ENCODE assay signal across 19 cellular contexts in the genomic region with DNA sequence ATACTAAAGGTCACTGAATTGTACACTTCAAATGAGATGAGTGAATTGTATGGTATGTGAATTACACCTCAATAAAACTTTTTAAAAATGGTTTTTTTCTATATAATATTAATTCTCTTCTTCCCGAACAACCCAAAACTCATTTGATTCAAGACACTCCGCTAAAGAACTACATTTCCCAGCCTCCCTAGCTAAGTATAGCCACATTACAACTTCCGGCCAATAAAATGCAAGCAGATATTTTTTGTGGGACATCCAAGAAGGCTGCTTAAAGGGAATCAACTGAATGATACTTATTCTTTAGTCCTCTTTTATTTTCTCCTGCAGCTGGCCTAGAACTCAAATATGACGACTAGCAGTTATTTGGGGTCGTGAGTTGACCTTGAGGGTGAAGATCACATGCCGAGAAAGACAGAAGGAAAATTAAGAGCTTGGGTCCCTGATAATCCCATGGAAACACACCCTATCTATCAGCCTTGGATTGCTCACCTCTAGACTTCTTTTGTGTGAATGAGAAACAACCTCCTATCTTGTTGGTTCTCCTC.
DNase-seq lines count a peak whose midpoint lies in the region; ATAC-seq, FAIRE-seq and TF ChIP-seq lines count a peak whose summit lies in the region.
"Had no signal": no experiment of that assay in that cellular context is flagged by ENCODE, and none has a peak within 500 bp of the region (broad histone marks: within the 10 kb centered on the region; RNA-seq: fewer than 3 reads in every experiment).

No MANE protein-coding gene starts in this region.

- TF ChIP-seq CTCF in Panc1 (IDR thresholded peaks at IDR 0.05) (no peak), H1 (IDR thresholded peaks at IDR 0.05; ENCODE audit: control extremely low read depth in 1 of 3, insufficient read depth in 1 of 3, low read depth in 1 of 3, low read length in 3 of 3) (no peak)

- H2BK5ac ChIP-seq in H1 (ENCODE audit: low read depth, low read length): no peak overlapping the region

- H4K5ac ChIP-seq in H1 (ENCODE audit: insufficient read length, low read depth, low read length): no peak overlapping the region

- no peak overlapping the region for H2BK15ac ChIP-seq in H1 (ENCODE audit: low read length)

- no peak overlapping the region for H2AK5ac ChIP-seq in H1 (ENCODE audit: low read depth, low read length)

- H3K23ac ChIP-seq in H1 (ENCODE audit: insufficient read length): no peak overlapping the region

- H2BK12ac ChIP-seq in H1 (ENCODE audit: low read depth, low read length): no peak overlapping the region

- no peaks in the 10 kb centered on the region for H3K27me3 ChIP-seq in ACC112 (ENCODE audit: insufficient read depth, low read length)
- H3K27me3 ChIP-seq in Panc1 (ENCODE audit: control insufficient read depth, insufficient read depth, low read length): no peaks in the 10 kb centered on the region
- no peaks in the 10 kb centered on the region for H3K27me3 ChIP-seq in H1 (replicated peaks in 1 of 4; ENCODE audit: control insufficient read depth in 3 of 4, extremely low read depth in 1 of 4, insufficient read depth in 3 of 4, low read length in 3 of 4)
- H3K27me3 ChIP-seq in mucosa of rectum (ENCODE audit: control insufficient read depth in 2 of 2, insufficient read depth in 2 of 2, low read length in 2 of 2): no peaks in the 10 kb centered on the region
- H3K27me3 ChIP-seq: neural progenitor cell, vagina had no signal

- TF ChIP-seq EP300 in H1 (IDR thresholded peaks at IDR 0.05; ENCODE audit: borderline replicate concordance in 1 of 2, low read depth in 2 of 2, low read length in 2 of 2): no peak

- no peaks in the 10 kb centered on the region for H4K20me1 ChIP-seq in H1 (replicated peaks in 1 of 2; ENCODE audit: control insufficient read depth in 1 of 2, insufficient read depth in 2 of 2, low read length in 2 of 2)

- no peak overlapping the region for H3K4ac ChIP-seq in H1 (replicated peaks; ENCODE audit: insufficient read length, low read depth, low read length)

- no peaks in the 10 kb centered on the region for H3K79me1 ChIP-seq in H1 (ENCODE audit: low read depth, low read length)

- H3K9me3 ChIP-seq in Panc1 (ENCODE audit: control insufficient read depth, insufficient read depth, low read depth, low read length) (no peaks in the 10 kb centered on the region), H1 (ENCODE audit: insufficient read depth in 2 of 2, low read depth in 1 of 2, low read length in 1 of 2) (0 out of 4 replicates have a peak, but pooled peaks cover 0 to 2% of the 10 kb centered on the region in 2 experiments), mucosa of rectum (ENCODE audit: control insufficient read depth in 2 of 2, low read length in 2 of 2) (no peaks in the 10 kb centered on the region)
- H3K9me3 ChIP-seq: vagina had no signal

- FAIRE-seq in H1 (lab: Jason Lieb, UNC) (no peak), GM12891 (lab: Jason Lieb, UNC) (no peak)

- no peak overlapping the region for H4K8ac ChIP-seq in H1 (ENCODE audit: extremely low read depth, insufficient read depth, low read length)

- intact Hi-C loops in Panc1 (cut with micrococcal nuclease; ENCODE audit: unreplicated experiment): loop anchor here (2.0 kb wide), 1 partner anchor 345 kb away; no protein-coding TSS in a partner anchor

- H3K36me3 ChIP-seq in ACC112 (ENCODE audit: insufficient read depth, low read length) (no peaks in the 10 kb centered on the region), Panc1 (ENCODE audit: control insufficient read depth, insufficient read depth, low read length) (no peaks in the 10 kb centered on the region), H1 (ENCODE audit: control insufficient read depth in 2 of 4, insufficient read depth in 4 of 4, low read length in 3 of 4) (no peaks in the 10 kb centered on the region), mucosa of rectum (ENCODE audit: control insufficient read depth in 2 of 2, insufficient read depth in 2 of 2, low read length in 2 of 2) (no peaks in the 10 kb centered on the region)
- H3K36me3 ChIP-seq: neural progenitor cell, vagina had no signal

- WGBS in H1 (ENCODE audit: extremely low coverage in 1 of 2, insufficient coverage in 1 of 2, insufficient read length in 1 of 2, insufficient replicate concordance in 2 of 2, low coverage in 1 of 2, low lambda C conversion rate in 2 of 2, missing lambda C conversion rate in 1 of 2), 2 experiments: 88% methylated on average over 6 of the region's 6 CpGs; no CpG with 5 or more reads in 1 of the 2 experiments

- H2AFZ ChIP-seq in ACC112 (ENCODE audit: low read length, unreplicated experiment): peak overlapping the region; percentile 51
- peak overlapping the region; percentile 61; the same call in 1 of the 2 replicates for H2AFZ ChIP-seq in H1 (ENCODE audit: low read length)
- H2AFZ ChIP-seq: neural progenitor cell had no signal

- no peaks in the 10 kb centered on the region for H3K23me2 ChIP-seq in H1 (ENCODE audit: low read depth, low read length)

- H3K14ac ChIP-seq in H1 (ENCODE audit: insufficient read length): no peak overlapping the region

- H4K91ac ChIP-seq in H1 (replicated peaks; ENCODE audit: insufficient read length, low read length): no peak overlapping the region

- ATAC-seq in Panc1: peak; percentile 80
- ATAC-seq in GM19467 (IDR thresholded peaks at IDR 0.05; ENCODE audit: unreplicated experiment): no peak
- ATAC-seq: stimulated activated memory B cell treated with anti-CD40 and anti-IgM and Interleukin-4, amounts not matched to agents 10 μg/mL and 1 μg/mL and 100 μg/mL, for 72 hours had no signal

- no peak overlapping the region for H2BK20ac ChIP-seq in H1 (ENCODE audit: low read length)

- no peak for TF ChIP-seq POLR2A in H1 (IDR thresholded peaks at IDR 0.05; ENCODE audit: control extremely low read depth in 1 of 2, low read depth in 2 of 2, low read length in 2 of 2)
- no peak for TF ChIP-seq POLR2A in GM12891 (IDR thresholded peaks at IDR 0.05; ENCODE audit: low read depth, low read length)

- H3K79me2 ChIP-seq in ACC112 (ENCODE audit: control insufficient read depth, insufficient read depth, low read length, unreplicated experiment): no peaks in the 10 kb centered on the region
- H3K79me2 ChIP-seq in H1 (ENCODE audit: control insufficient read depth in 1 of 2, insufficient read depth in 2 of 2, low read length in 2 of 2): no peaks in the 10 kb centered on the region

- no peak overlapping the region for H3K4me3 ChIP-seq in ACC112 (ENCODE audit: low read depth, low read length)
- peak overlapping the region; percentile 34 to 60 for H3K4me3 ChIP-seq in Panc1 (ENCODE audit: low read depth in 2 of 2, low read length in 2 of 2)
- H3K4me3 ChIP-seq in H1 (ENCODE audit: extremely low read depth in 1 of 4, insufficient read depth in 2 of 4, low read depth in 3 of 4, low read length in 4 of 4): no peak overlapping the region
- H3K4me3 ChIP-seq in mucosa of rectum (ENCODE audit: low read length in 2 of 2): peak overlapping the region; percentile 71 to 73
- H3K4me3 ChIP-seq: coronary artery, lung, neural progenitor cell, vagina had no signal

- no TSS peak for BruUV-seq in Panc1 (replicated peaks; lab: Mats Ljungman, UMichigan)

- no peak overlapping the region for H3K18ac ChIP-seq in H1 (ENCODE audit: extremely low read depth, low read length)

- in situ Hi-C loops in Panc1 (cut with HindIII; ENCODE audit: low pct_unique_long_range_greater_than_20kb, low sequenced_read_pairs): no loop called here

- H3K27ac ChIP-seq in ACC112 (ENCODE audit: low read depth, low read length) (no peak overlapping the region), Panc1 (ENCODE audit: low read length) (no peak overlapping the region), H1 (ENCODE audit: low read depth, low read length) (no peak overlapping the region), mucosa of rectum (ENCODE audit: low read depth in 2 of 2, low read length in 2 of 2) (peak overlapping the region; percentile 71 to 74)
- H3K27ac ChIP-seq: coronary artery, HL-60, neural progenitor cell, vagina had no signal

- H3K9ac ChIP-seq in H1 (replicated peaks in 1 of 4; ENCODE audit: extremely low read depth in 1 of 4, low read depth in 3 of 4, low read length in 3 of 4) (no peak overlapping the region), mucosa of rectum (ENCODE audit: low read depth in 1 of 2, low read length in 2 of 2) (peak overlapping the region in 1 of 2 donors; percentile 53)
- H3K9ac ChIP-seq: neural progenitor cell had no signal

- no peak overlapping the region for H3K56ac ChIP-seq in H1 (replicated peaks; ENCODE audit: insufficient read length, low read depth, low read length)

- DNase-seq in Panc1 (ENCODE audit: low read depth, low spot score): no peak
- DNase-seq in H1 (ENCODE audit: low read depth in 1 of 2, low spot score in 2 of 2): no peak
- DNase-seq in GM12891 (ENCODE audit: insufficient read length, low spot score): no peak
- DNase-seq in activated naive CD4-positive, alpha-beta T cell (lab: John Stamatoyannopoulos, UW): no peak
- DNase-seq in HuH-7.5 (ENCODE audit: low spot score): no peak
- DNase-seq: ACHN, aorta, NCI-H2107, NCI-H748 treated with DMSO at 0.1 percent for 48 hours, SIG-M5 had no signal

- no peak for TF ChIP-seq RAD21 in H1 (IDR thresholded peaks at IDR 0.05 in 1 of 2, conservative IDR thresholded peaks at IDR 0.05 in 1 of 2; ENCODE audit: low read depth in 2 of 2, low read length in 2 of 2)

- H3K4me1 ChIP-seq in ACC112 (ENCODE audit: control insufficient read depth, insufficient read depth, low read length, unreplicated experiment) (no peaks in the 10 kb centered on the region), Panc1 (ENCODE audit: control insufficient read depth, insufficient read depth, low read length) (no peaks in the 10 kb centered on the region), H1 (replicated peaks in 1 of 4; ENCODE audit: control insufficient read depth in 3 of 4, insufficient read depth in 4 of 4, low read length in 3 of 4) (no peaks in the 10 kb centered on the region), mucosa of rectum (ENCODE audit: control insufficient read depth in 2 of 2, insufficient read depth in 2 of 2, low read length in 2 of 2) (no peaks in the 10 kb centered on the region)
- H3K4me1 ChIP-seq: neural progenitor cell, vagina had no signal

- no peak overlapping the region for H2BK120ac ChIP-seq in H1 (replicated peaks; ENCODE audit: low read depth, low read length)

- POLR2A ChIA-PET in Panc1 (lab: Charles Lee): no interaction called here
- POLR2A ChIA-PET in H1 (lab: Charles Lee; ENCODE audit: partially characterized antibody): interaction anchor here (0.6 kb wide), 1 partner anchor 383 kb away, joined by 3 read pairs; no protein-coding TSS in a partner anchor

- CTCF ChIA-PET in Panc1 (lab: Charles Lee): interaction anchor here (0.6 kb wide), 1 partner anchor 8 kb away, joined by 9 read pairs; no protein-coding TSS in a partner anchor
- CTCF ChIA-PET in H1 (lab: Charles Lee; ENCODE audit: partially characterized antibody): interaction anchor here (0.6 to 2.5 kb wide), 22 partner anchors 8 to 1291 kb away, joined by 3 to 13 read pairs (median 3); no protein-coding TSS in a partner anchor

- H3K4me2 ChIP-seq in H1 (ENCODE audit: insufficient read depth in 1 of 2, low read depth in 2 of 2, low read length in 2 of 2): no peak overlapping the region
- H3K4me2 ChIP-seq: neural progenitor cell had no signal

TF ChIP-seq in H1, 55 proteins besides CTCF, POLR2A, EP300 and RAD21 (continues in another document):
- no peak for TF ChIP-seq HDAC2 (IDR thresholded peaks at IDR 0.05; ENCODE audit: borderline replicate concordance in 1 of 2, low read depth in 2 of 2, low read length in 2 of 2)

TF ChIP-seq in GM12891, 5 proteins besides CTCF, POLR2A, EP300 and RAD21 (continues in another document):
- no peak for TF ChIP-seq POU2F2 (IDR thresholded peaks at IDR 0.05; ENCODE audit: low read depth, low read length)

Comparison
In these comparisons a context has a peak if more than half of its experiments do, and no peak if none do; other contexts are left out.
1. H3K27ac ChIP-seq: peak in mucosa of rectum (2 of 2); none in ACC112 (single experiment), Panc1 (single experiment) and H1 (single experiment).
2. H3K4me3 ChIP-seq: peak in Panc1 (2 of 2) and mucosa of rectum (2 of 2); none in ACC112 (single experiment) and H1 (0 of 4).